ENCODE assay signal across 1 cellular context in the genomic region with DNA sequence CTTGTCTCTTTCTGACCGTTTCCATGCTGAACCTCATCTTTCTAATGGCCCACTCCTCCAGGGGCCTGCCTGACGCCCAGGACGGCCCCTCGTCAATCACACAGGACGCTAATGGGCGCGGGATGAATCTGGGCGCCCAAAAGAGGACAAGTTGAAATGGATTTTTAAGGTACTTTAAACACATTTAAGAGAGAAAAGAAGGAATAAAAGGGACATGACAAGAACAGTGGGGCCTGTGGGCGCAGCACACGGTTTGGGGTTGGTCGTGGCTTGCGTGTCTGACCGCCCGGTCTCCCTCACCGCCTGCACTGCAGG.
TF ChIP-seq lines count a peak whose summit lies in the region.

No MANE protein-coding gene starts in this region.

TF ChIP-seq in GM23338, 12 proteins besides CTCF, POLR2A, EP300 and RAD21 (continued from another document):
- TF ChIP-seq, protein P1, sequence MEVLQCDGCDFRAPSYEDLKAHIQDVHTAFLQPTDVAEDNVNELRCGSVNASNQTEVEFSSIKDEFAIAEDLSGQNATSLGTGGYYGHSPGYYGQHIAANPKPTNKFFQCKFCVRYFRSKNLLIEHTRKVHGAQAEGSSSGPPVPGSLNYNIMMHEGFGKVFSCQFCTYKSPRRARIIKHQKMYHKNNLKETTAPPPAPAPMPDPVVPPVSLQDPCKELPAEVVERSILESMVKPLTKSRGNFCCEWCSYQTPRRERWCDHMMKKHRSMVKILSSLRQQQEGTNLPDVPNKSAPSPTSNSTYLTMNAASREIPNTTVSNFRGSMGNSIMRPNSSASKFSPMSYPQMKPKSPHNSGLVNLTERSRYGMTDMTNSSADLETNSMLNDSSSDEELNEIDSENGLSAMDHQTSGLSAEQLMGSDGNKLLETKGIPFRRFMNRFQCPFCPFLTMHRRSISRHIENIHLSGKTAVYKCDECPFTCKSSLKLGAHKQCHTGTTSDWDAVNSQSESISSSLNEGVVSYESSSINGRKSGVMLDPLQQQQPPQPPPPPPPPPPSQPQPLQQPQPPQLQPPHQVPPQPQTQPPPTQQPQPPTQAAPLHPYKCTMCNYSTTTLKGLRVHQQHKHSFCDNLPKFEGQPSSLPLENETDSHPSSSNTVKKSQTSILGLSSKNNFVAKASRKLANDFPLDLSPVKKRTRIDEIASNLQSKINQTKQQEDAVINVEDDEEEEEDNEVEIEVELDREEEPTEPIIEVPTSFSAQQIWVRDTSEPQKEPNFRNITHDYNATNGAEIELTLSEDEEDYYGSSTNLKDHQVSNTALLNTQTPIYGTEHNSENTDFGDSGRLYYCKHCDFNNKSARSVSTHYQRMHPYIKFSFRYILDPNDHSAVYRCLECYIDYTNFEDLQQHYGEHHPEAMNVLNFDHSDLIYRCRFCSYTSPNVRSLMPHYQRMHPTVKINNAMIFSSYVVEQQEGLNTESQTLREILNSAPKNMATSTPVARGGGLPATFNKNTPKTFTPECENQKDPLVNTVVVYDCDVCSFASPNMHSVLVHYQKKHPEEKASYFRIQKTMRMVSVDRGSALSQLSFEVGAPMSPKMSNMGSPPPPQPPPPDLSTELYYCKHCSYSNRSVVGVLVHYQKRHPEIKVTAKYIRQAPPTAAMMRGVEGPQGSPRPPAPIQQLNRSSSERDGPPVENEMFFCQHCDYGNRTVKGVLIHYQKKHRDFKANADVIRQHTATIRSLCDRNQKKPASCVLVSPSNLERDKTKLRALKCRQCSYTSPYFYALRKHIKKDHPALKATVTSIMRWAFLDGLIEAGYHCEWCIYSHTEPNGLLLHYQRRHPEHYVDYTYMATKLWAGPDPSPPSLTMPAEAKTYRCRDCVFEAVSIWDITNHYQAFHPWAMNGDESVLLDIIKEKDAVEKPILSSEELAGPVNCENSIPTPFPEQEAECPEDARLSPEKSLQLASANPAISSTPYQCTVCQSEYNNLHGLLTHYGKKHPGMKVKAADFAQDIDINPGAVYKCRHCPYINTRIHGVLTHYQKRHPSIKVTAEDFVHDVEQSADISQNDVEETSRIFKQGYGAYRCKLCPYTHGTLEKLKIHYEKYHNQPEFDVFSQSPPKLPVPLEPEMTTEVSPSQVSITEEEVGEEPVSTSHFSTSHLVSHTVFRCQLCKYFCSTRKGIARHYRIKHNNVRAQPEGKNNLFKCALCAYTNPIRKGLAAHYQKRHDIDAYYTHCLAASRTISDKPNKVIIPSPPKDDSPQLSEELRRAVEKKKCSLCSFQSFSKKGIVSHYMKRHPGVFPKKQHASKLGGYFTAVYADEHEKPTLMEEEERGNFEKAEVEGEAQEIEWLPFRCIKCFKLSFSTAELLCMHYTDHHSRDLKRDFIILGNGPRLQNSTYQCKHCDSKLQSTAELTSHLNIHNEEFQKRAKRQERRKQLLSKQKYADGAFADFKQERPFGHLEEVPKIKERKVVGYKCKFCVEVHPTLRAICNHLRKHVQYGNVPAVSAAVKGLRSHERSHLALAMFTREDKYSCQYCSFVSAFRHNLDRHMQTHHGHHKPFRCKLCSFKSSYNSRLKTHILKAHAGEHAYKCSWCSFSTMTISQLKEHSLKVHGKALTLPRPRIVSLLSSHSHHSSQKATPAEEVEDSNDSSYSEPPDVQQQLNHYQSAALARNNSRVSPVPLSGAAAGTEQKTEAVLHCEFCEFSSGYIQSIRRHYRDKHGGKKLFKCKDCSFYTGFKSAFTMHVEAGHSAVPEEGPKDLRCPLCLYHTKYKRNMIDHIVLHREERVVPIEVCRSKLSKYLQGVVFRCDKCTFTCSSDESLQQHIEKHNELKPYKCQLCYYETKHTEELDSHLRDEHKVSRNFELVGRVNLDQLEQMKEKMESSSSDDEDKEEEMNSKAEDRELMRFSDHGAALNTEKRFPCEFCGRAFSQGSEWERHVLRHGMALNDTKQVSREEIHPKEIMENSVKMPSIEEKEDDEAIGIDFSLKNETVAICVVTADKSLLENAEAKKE (CRISPR knock-in tag; IDR thresholded peaks at IDR 0.05) = no peak
- TF ChIP-seq POLR2AphosphoS5 (IDR thresholded peaks at IDR 0.05; ENCODE audit: low read depth) = no peak
- no peak for TF ChIP-seq NANOG (IDR thresholded peaks at IDR 0.05; ENCODE audit: borderline replicate concordance)
